Comparison of ENCODE assay signal across 33 cellular contexts in genomic region chr18:78650926-78651325, GRCh38.
"Had no signal": no experiment of that assay in that cellular context is flagged by ENCODE, and none has a peak within 500 bp of the region (broad histone marks: within the 10 kb centered on the region; RNA-seq: fewer than 3 reads in every experiment).

No MANE protein-coding gene starts in this region.

- H3K4me1 Mint-ChIP-seq: activated B cell treated with CpG ODN at 0.5 μM for 24 hours; activated naive CD4-positive, alpha-beta T cell treated with anti-CD3 and anti-CD28 coated beads, Interleukin-2, amount 10 ng/mL, durations not matched to agents 7 days and 5 days; activated naive CD8-positive, alpha-beta T cell treated with anti-CD3 and anti-CD28 coated beads, Interleukin-2, amount 10 ng/mL, durations not matched to agents 7 days and 5 days; activated T-helper 17 cell treated with anti-CD3 and anti-CD28 coated beads, Interleukin-2, amount 50 U/mL, for 72 hours; brain; endodermal cell; T-helper 17 cell had no signal

- ATAC-seq: activated CD4-positive, CD25-positive, alpha-beta regulatory T cell treated with anti-CD3 and anti-CD28 coated beads, Interleukin-2, amount 50 U/mL, for 24 hours; activated CD8-positive, alpha-beta T cell treated with anti-CD3 and anti-CD28 coated beads for 36 hours; activated naive CD4-positive, alpha-beta T cell treated with anti-CD3 and anti-CD28 coated beads, Interleukin-2, amount 50 U/mL, for 72 hours; activated T-cell treated with anti-CD3 and anti-CD28 coated beads, Interleukin-2, amount 50 U/mL, for 4 hours; activated T-helper 17 cell treated with anti-CD3 and anti-CD28 coated beads, Interleukin-2, amount 50 U/mL, for 72 hours; foreskin keratinocyte; gastrocnemius medialis; T-helper 17 cell had no signal

- H3K27ac Mint-ChIP-seq: activated B cell treated with CpG ODN at 0.5 μM for 24 hours; activated CD8-positive, alpha-beta T cell treated with anti-CD3 and anti-CD28 coated beads for 36 hours; activated naive CD4-positive, alpha-beta T cell treated with anti-CD3 and anti-CD28 coated beads, Interleukin-2, amount 10 ng/mL, durations not matched to agents 7 days and 5 days; activated naive CD4-positive, alpha-beta T cell treated with anti-CD3 and anti-CD28 coated beads, Interleukin-2, amount 50 U/mL, for 72 hours; activated naive CD8-positive, alpha-beta T cell treated with anti-CD3 and anti-CD28 coated beads, Interleukin-2, amount 10 ng/mL, durations not matched to agents 7 days and 5 days; activated T-helper 17 cell treated with anti-CD3 and anti-CD28 coated beads, Interleukin-2, amount 50 U/mL, for 72 hours; brain; dendritic cell treated with granulocyte-macrophage colony-stimulating factor and Interleukin-4, amounts not matched to agents 40 ng/mL and 50 ng/mL, for 4 days; endodermal cell; T-helper 17 cell; T-helper 2 cell treated with Interferon-gamma antibody and Interleukin-4, amounts not matched to agents 5 μg/mL and 100 μg/mL, for 36 hours had no signal

- H3K36me3 ChIP-seq: ascending aorta, breast epithelium, cardiac muscle cell, esophagus muscularis mucosa, gastrocnemius medialis, WERI-Rb-1 had no signal

- H3K4me3 ChIP-seq: ascending aorta, breast epithelium, cardiac muscle cell, coronary artery, dorsolateral prefrontal cortex, esophagus muscularis mucosa, gastrocnemius medialis had no signal

- H3K27me3 ChIP-seq: ascending aorta, breast epithelium, cardiac muscle cell, esophagus muscularis mucosa, foreskin keratinocyte, gastrocnemius medialis had no signal

- DNase-seq: activated B cell treated with CpG ODN at 0.5 μM for 24 hours; activated CD4-positive, alpha-beta T cell treated with anti-CD3 and anti-CD28 coated beads for 48 hours; activated CD4-positive, alpha-beta T cell treated with anti-CD3 and anti-CD28 coated beads, Interleukin-2, amount 50 U/mL, for 1 hour; activated CD4-positive, alpha-beta T cell treated with anti-CD3 and anti-CD28 coated beads, Interleukin-2, amount 50 U/mL, for 48 hours; activated CD8-positive, alpha-beta memory T cell treated with anti-CD3 and anti-CD28 coated beads for 24 hours; activated CD8-positive, alpha-beta T cell treated with anti-CD3 and anti-CD28 coated beads for 36 hours; activated gamma-delta T cell; activated naive CD4-positive, alpha-beta T cell; activated naive CD4-positive, alpha-beta T cell treated with anti-CD3 and anti-CD28 coated beads, Interleukin-2, amount 10 ng/mL, durations not matched to agents 7 days and 5 days; activated naive CD8-positive, alpha-beta T cell treated with anti-CD3 and anti-CD28 coated beads, Interleukin-2, amount 10 ng/mL, durations not matched to agents 7 days and 5 days; activated T-cell treated with anti-CD3 and anti-CD28 coated beads, Interleukin-2, amount 50 U/mL, for 4 hours; dorsolateral prefrontal cortex; effector memory CD4-positive, alpha-beta T cell; endodermal cell; erythroblast; foreskin keratinocyte; gastrocnemius medialis; T-helper 1 cell; T-helper 17 cell; T1000; WERI-Rb-1 had no signal

- H3K27ac ChIP-seq: ascending aorta, breast epithelium, cardiac muscle cell, coronary artery, dorsolateral prefrontal cortex, esophagus muscularis mucosa, foreskin keratinocyte, gastrocnemius medialis, WERI-Rb-1 had no signal

- H3K27me3 Mint-ChIP-seq: activated B cell treated with CpG ODN at 0.5 μM for 24 hours; activated CD8-positive, alpha-beta T cell treated with anti-CD3 and anti-CD28 coated beads for 36 hours; activated naive CD4-positive, alpha-beta T cell treated with anti-CD3 and anti-CD28 coated beads, Interleukin-2, amount 10 ng/mL, durations not matched to agents 7 days and 5 days; activated naive CD8-positive, alpha-beta T cell treated with anti-CD3 and anti-CD28 coated beads, Interleukin-2, amount 10 ng/mL, durations not matched to agents 7 days and 5 days; activated T-helper 17 cell treated with anti-CD3 and anti-CD28 coated beads, Interleukin-2, amount 50 U/mL, for 72 hours; central memory CD8-positive, alpha-beta T cell; dendritic cell treated with granulocyte-macrophage colony-stimulating factor and Interleukin-4, amounts not matched to agents 40 ng/mL and 50 ng/mL, for 4 days had no signal

- H3K4me1 ChIP-seq: ascending aorta, breast epithelium, esophagus muscularis mucosa, foreskin keratinocyte, gastrocnemius medialis had no signal

- H3K9me3 Mint-ChIP-seq: activated T-helper 17 cell treated with anti-CD3 and anti-CD28 coated beads, Interleukin-2, amount 50 U/mL, for 72 hours had no signal

- H3K4me3 Mint-ChIP-seq: activated B cell treated with CpG ODN at 0.5 μM for 24 hours; activated CD8-positive, alpha-beta T cell treated with anti-CD3 and anti-CD28 coated beads for 36 hours; activated naive CD4-positive, alpha-beta T cell treated with anti-CD3 and anti-CD28 coated beads, Interleukin-2, amount 10 ng/mL, durations not matched to agents 7 days and 5 days; activated naive CD8-positive, alpha-beta T cell treated with anti-CD3 and anti-CD28 coated beads, Interleukin-2, amount 10 ng/mL, durations not matched to agents 7 days and 5 days; activated T-cell treated with anti-CD3 and anti-CD28 coated beads, Interleukin-2, amount 50 U/mL, for 4 hours; activated T-helper 17 cell treated with anti-CD3 and anti-CD28 coated beads, Interleukin-2, amount 50 U/mL, for 72 hours; brain; central memory CD8-positive, alpha-beta T cell; dendritic cell treated with granulocyte-macrophage colony-stimulating factor and Interleukin-4, amounts not matched to agents 40 ng/mL and 50 ng/mL, for 4 days; endodermal cell; T-helper 17 cell; T-helper 2 cell treated with Interferon-gamma antibody and Interleukin-4, amounts not matched to agents 5 μg/mL and 100 μg/mL, for 36 hours had no signal

- H3K36me3 Mint-ChIP-seq: activated naive CD4-positive, alpha-beta T cell treated with anti-CD3 and anti-CD28 coated beads, Interleukin-2, amount 10 ng/mL, durations not matched to agents 7 days and 5 days; activated naive CD8-positive, alpha-beta T cell treated with anti-CD3 and anti-CD28 coated beads, Interleukin-2, amount 10 ng/mL, durations not matched to agents 7 days and 5 days had no signal

- H3K9me3 ChIP-seq: gastrocnemius medialis had no signal
